10 cellular contexts compared by ENCODE assay signal in genomic region chr10:88281592-88282268, GRCh38.
A peak's percentile ranks its signal among the peaks of the same experiment; 100 is the strongest.
DNase-seq lines count a peak whose midpoint lies in the region; ATAC-seq, FAIRE-seq and TF ChIP-seq lines count a peak whose summit lies in the region.
"Had no signal": no experiment of that assay in that cellular context is flagged by ENCODE, and none has a peak within 500 bp of the region (broad histone marks: within the 10 kb centered on the region; RNA-seq: fewer than 3 reads in every experiment).

No MANE protein-coding gene starts in this region.

- peaks cover 36% of the 10 kb centered on the region for H3K4me1 Mint-ChIP-seq in activated CD8-positive, alpha-beta T cell treated with anti-CD3 and anti-CD28 coated beads for 36 hours (ENCODE audit: low read depth)
- H3K4me1 Mint-ChIP-seq in activated CD8-positive, alpha-beta T cell treated with anti-CD3 and anti-CD28 coated beads, Interleukin-2, amount 10 ng/mL, durations not matched to agents 7 days and 5 days (ENCODE audit: low read depth): peaks cover 35% of the 10 kb centered on the region
- H3K4me1 Mint-ChIP-seq in type B pancreatic cell (ENCODE audit: unreplicated experiment): peaks cover 39% of the 10 kb centered on the region

- H3K4me1 ChIP-seq in right cardiac atrium (ENCODE audit: control insufficient read depth, insufficient read depth, low read length) (peaks cover 2% of the 10 kb centered on the region), small intestine (ENCODE audit: control insufficient read depth in 2 of 2, insufficient read depth in 1 of 2, low read depth in 1 of 2, low read length in 1 of 2) (no peaks in the 10 kb centered on the region)

- intact Hi-C loops in activated CD8-positive, alpha-beta T cell treated with anti-CD3 and anti-CD28 coated beads for 36 hours (cut with micrococcal nuclease): no loop called here
- intact Hi-C loops in right cardiac atrium (cut with DNase I): no loop called here

- H3K36me3 Mint-ChIP-seq in activated CD8-positive, alpha-beta T cell treated with anti-CD3 and anti-CD28 coated beads for 36 hours (ENCODE audit: low read depth): no peaks in the 10 kb centered on the region
- H3K36me3 Mint-ChIP-seq in activated CD8-positive, alpha-beta T cell treated with anti-CD3 and anti-CD28 coated beads, Interleukin-2, amount 10 ng/mL, durations not matched to agents 7 days and 5 days (ENCODE audit: low read depth): no peaks in the 10 kb centered on the region
- H3K36me3 Mint-ChIP-seq in type B pancreatic cell: no peaks in the 10 kb centered on the region

- H3K4me3 ChIP-seq in right cardiac atrium (ENCODE audit: low read length) (no peak overlapping the region), MG63 (no peak overlapping the region), small intestine (ENCODE audit: low read depth in 1 of 2, low read length in 2 of 2) (no peak overlapping the region)

- H3K27ac Mint-ChIP-seq in activated CD8-positive, alpha-beta T cell treated with anti-CD3 and anti-CD28 coated beads for 36 hours: no peak overlapping the region
- H3K27ac Mint-ChIP-seq in activated CD8-positive, alpha-beta T cell treated with anti-CD3 and anti-CD28 coated beads, Interleukin-2, amount 10 ng/mL, durations not matched to agents 7 days and 5 days: no peak overlapping the region
- H3K27ac Mint-ChIP-seq in type B pancreatic cell: peak overlapping the region; percentile 15

- CTCF ChIA-PET in activated CD8-positive, alpha-beta T cell treated with anti-CD3 and anti-CD28 coated beads for 36 hours (lab: Charles Lee): no interaction called here
- CTCF ChIA-PET in activated CD8-positive, alpha-beta T cell treated with anti-CD3 and anti-CD28 coated beads, Interleukin-2, amount 10 ng/mL, durations not matched to agents 7 days and 5 days (lab: Charles Lee): interaction anchor here (1.0 to 1.7 kb wide), 3 partner anchors 9 to 107 kb away, joined by 4 to 5 read pairs (median 4); no protein-coding TSS in a partner anchor

- H3K9me3 ChIP-seq in right cardiac atrium (ENCODE audit: control insufficient read depth, low read length) (no peaks in the 10 kb centered on the region), MG63 (no peaks in the 10 kb centered on the region), small intestine (ENCODE audit: control insufficient read depth, low read depth) (no peaks in the 10 kb centered on the region)

- FAIRE-seq in small intestine (lab: Jason Lieb, UNC): no peak

- 77% methylated on average over 5 of the region's 5 CpGs for WGBS in right cardiac atrium
- 76 to 88% (median 81%) methylated on average over 5 of the region's 5 CpGs for WGBS in small intestine, 3 donors

- POLR2A ChIA-PET in activated CD8-positive, alpha-beta T cell treated with anti-CD3 and anti-CD28 coated beads for 36 hours (lab: Charles Lee): interaction anchor here (0.6 to 1.4 kb wide), 2 partner anchors 10 to 24 kb away, joined by 3 to 5 read pairs; no protein-coding TSS in a partner anchor
- POLR2A ChIA-PET in activated CD8-positive, alpha-beta T cell treated with anti-CD3 and anti-CD28 coated beads, Interleukin-2, amount 10 ng/mL, durations not matched to agents 7 days and 5 days (lab: Charles Lee): no interaction called here

- TF ChIP-seq CTCF in activated CD8-positive, alpha-beta T cell treated with anti-CD3 and anti-CD28 coated beads for 36 hours (IDR thresholded peaks at IDR 0.05): no peak
- no peak for TF ChIP-seq CTCF in type B pancreatic cell (conservative IDR thresholded peaks at IDR 0.05)

- no peak overlapping the region for H3K4me3 Mint-ChIP-seq in activated CD8-positive, alpha-beta T cell treated with anti-CD3 and anti-CD28 coated beads for 36 hours
- no peak overlapping the region for H3K4me3 Mint-ChIP-seq in activated CD8-positive, alpha-beta T cell treated with anti-CD3 and anti-CD28 coated beads, Interleukin-2, amount 10 ng/mL, durations not matched to agents 7 days and 5 days
- no peak overlapping the region for H3K4me3 Mint-ChIP-seq in type B pancreatic cell

- peak; percentile 7 for DNase-seq in activated CD8-positive, alpha-beta T cell treated with anti-CD3 and anti-CD28 coated beads for 36 hours
- DNase-seq in activated CD8-positive, alpha-beta T cell treated with anti-CD3 and anti-CD28 coated beads, Interleukin-2, amount 10 ng/mL, durations not matched to agents 7 days and 5 days: no peak
- DNase-seq in NOMO-1 (lab: John Stamatoyannopoulos, UW; ENCODE audit: unreplicated experiment in 2 of 2) (peak; percentile 10 to 72), fibroblast of gingiva (ENCODE audit: low read depth) (peak; percentile 68), type B pancreatic cell (ENCODE audit: extremely low spot score, unreplicated experiment) (no peak), right cardiac atrium (no peak), MG63 (no peak), small intestine (no peak)
- DNase-seq: stimulated activated CD8-positive, alpha-beta memory T cell treated with anti-CD3 and anti-CD28 coated beads, Interleukin-4, amount 100 ng/mL, for 48 hours had no signal

- H3K9me3 Mint-ChIP-seq in activated CD8-positive, alpha-beta T cell treated with anti-CD3 and anti-CD28 coated beads for 36 hours: no peaks in the 10 kb centered on the region
- H3K9me3 Mint-ChIP-seq in activated CD8-positive, alpha-beta T cell treated with anti-CD3 and anti-CD28 coated beads, Interleukin-2, amount 10 ng/mL, durations not matched to agents 7 days and 5 days (ENCODE audit: insufficient read depth): no peaks in the 10 kb centered on the region
- peaks cover 6% of the 10 kb centered on the region for H3K9me3 Mint-ChIP-seq in type B pancreatic cell

- H3K27me3 Mint-ChIP-seq in activated CD8-positive, alpha-beta T cell treated with anti-CD3 and anti-CD28 coated beads for 36 hours: no peaks in the 10 kb centered on the region
- no peaks in the 10 kb centered on the region for H3K27me3 Mint-ChIP-seq in activated CD8-positive, alpha-beta T cell treated with anti-CD3 and anti-CD28 coated beads, Interleukin-2, amount 10 ng/mL, durations not matched to agents 7 days and 5 days (ENCODE audit: low read depth)
- no peaks in the 10 kb centered on the region for H3K27me3 Mint-ChIP-seq in type B pancreatic cell

- no peak overlapping the region for H3K27ac ChIP-seq in right cardiac atrium (ENCODE audit: low read length)
- no peak overlapping the region for H3K27ac ChIP-seq in small intestine (ENCODE audit: low read depth in 1 of 2, low read length in 1 of 2)
- H3K27ac ChIP-seq: C4-2B had no signal

- H3K27me3 ChIP-seq in right cardiac atrium (ENCODE audit: control insufficient read depth, insufficient read depth): no peaks in the 10 kb centered on the region
- no peaks in the 10 kb centered on the region for H3K27me3 ChIP-seq in MG63
- H3K27me3 ChIP-seq in small intestine (ENCODE audit: control insufficient read depth in 2 of 2, insufficient read depth in 2 of 2, low read length in 2 of 2): no peaks in the 10 kb centered on the region

- ATAC-seq in activated CD8-positive, alpha-beta T cell treated with anti-CD3 and anti-CD28 coated beads for 36 hours: peak; percentile 74
- no peak for ATAC-seq in activated CD8-positive, alpha-beta T cell treated with anti-CD3 and anti-CD28 coated beads, Interleukin-2, amount 10 ng/mL, durations not matched to agents 7 days and 5 days
- ATAC-seq in right cardiac atrium: no peak

- H3K36me3 ChIP-seq in MG63 (no peaks in the 10 kb centered on the region), small intestine (ENCODE audit: control insufficient read depth in 2 of 2, insufficient read depth in 2 of 2, low read length in 2 of 2) (no peaks in the 10 kb centered on the region)

Comparison
In these comparisons a context has a peak if more than half of its experiments do, and no peak if none do; other contexts are left out.
1. DNase-seq: peak in activated CD8-positive, alpha-beta T cell treated with anti-CD3 and anti-CD28 coated beads for 36 hours (single experiment), NOMO-1 (2 of 2) and fibroblast of gingiva (single experiment); none in activated CD8-positive, alpha-beta T cell treated with anti-CD3 and anti-CD28 coated beads, Interleukin-2, amount 10 ng/mL, durations not matched to agents 7 days and 5 days (single experiment), type B pancreatic cell (single experiment), right cardiac atrium (0 of 3), MG63 (single experiment) and small intestine (single experiment).